1 cellular context compared by ENCODE assay signal in the genomic region with DNA sequence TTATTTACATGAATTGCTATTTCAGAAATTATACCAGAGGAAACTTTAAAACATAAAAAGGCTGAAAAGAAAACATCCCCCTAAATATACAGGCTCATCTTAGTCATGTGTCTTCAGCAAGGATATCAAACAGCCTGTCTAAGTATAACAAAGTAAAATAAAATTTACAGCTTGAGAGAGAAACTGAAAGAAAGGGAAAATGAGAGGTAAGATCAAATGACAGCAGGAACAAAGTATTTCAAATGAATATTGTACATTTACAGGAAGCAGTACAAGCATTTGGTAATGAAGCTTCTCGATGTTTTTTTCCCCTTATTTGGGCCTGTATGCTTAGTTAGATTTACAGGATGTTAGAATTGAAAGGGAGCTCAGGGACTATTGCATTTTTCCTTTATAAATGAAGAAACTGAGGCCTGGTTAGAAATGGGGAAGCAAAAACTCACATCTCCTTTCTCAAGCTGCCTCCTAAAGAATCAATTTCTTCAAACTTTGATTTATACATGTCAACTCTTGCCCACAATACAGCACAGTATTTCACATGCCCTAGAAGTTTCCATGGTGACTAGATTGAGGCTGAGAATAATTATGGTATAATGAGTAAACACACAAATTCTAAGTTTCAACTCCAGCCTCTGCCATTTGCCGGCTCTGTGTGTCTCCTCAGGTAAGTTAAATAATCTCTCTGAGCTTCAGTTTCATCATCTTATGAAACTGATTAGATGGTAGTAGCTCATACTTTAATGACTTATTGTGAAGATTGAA.
A peak's percentile ranks its signal among the peaks of the same experiment; 100 is the strongest.
TF ChIP-seq lines count a peak whose summit lies in the region.

No MANE protein-coding gene starts in this region.

TF ChIP-seq in GM12878, 131 proteins besides CTCF, POLR2A, EP300 and RAD21 (continued from another document):
- TF ChIP-seq, protein P1, sequence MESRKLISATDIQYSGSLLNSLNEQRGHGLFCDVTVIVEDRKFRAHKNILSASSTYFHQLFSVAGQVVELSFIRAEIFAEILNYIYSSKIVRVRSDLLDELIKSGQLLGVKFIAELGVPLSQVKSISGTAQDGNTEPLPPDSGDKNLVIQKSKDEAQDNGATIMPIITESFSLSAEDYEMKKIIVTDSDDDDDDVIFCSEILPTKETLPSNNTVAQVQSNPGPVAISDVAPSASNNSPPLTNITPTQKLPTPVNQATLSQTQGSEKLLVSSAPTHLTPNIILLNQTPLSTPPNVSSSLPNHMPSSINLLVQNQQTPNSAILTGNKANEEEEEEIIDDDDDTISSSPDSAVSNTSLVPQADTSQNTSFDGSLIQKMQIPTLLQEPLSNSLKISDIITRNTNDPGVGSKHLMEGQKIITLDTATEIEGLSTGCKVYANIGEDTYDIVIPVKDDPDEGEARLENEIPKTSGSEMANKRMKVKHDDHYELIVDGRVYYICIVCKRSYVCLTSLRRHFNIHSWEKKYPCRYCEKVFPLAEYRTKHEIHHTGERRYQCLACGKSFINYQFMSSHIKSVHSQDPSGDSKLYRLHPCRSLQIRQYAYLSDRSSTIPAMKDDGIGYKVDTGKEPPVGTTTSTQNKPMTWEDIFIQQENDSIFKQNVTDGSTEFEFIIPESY (IDR thresholded peaks at IDR 0.05) = no peak
- no peak for TF ChIP-seq BACH1 (IDR thresholded peaks at IDR 0.05; ENCODE audit: borderline replicate concordance)
- TF ChIP-seq, protein P2, sequence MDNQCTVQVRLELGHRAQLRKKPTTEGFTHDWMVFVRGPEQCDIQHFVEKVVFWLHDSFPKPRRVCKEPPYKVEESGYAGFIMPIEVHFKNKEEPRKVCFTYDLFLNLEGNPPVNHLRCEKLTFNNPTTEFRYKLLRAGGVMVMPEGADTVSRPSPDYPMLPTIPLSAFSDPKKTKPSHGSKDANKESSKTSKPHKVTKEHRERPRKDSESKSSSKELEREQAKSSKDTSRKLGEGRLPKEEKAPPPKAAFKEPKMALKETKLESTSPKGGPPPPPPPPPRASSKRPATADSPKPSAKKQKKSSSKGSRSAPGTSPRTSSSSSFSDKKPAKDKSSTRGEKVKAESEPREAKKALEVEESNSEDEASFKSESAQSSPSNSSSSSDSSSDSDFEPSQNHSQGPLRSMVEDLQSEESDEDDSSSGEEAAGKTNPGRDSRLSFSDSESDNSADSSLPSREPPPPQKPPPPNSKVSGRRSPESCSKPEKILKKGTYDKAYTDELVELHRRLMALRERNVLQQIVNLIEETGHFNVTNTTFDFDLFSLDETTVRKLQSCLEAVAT (IDR thresholded peaks at IDR 0.05) = no peak
- no peak for TF ChIP-seq YBX1 (IDR thresholded peaks at IDR 0.05)
- no peak for TF ChIP-seq CBX5 (IDR thresholded peaks at IDR 0.05; ENCODE audit: low read depth)
- TF ChIP-seq, protein P3, sequence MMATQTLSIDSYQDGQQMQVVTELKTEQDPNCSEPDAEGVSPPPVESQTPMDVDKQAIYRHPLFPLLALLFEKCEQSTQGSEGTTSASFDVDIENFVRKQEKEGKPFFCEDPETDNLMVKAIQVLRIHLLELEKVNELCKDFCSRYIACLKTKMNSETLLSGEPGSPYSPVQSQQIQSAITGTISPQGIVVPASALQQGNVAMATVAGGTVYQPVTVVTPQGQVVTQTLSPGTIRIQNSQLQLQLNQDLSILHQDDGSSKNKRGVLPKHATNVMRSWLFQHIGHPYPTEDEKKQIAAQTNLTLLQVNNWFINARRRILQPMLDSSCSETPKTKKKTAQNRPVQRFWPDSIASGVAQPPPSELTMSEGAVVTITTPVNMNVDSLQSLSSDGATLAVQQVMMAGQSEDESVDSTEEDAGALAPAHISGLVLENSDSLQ (IDR thresholded peaks at IDR 0.05) = peak; percentile 30; the same call in 1 of the 2 replicates
- 0 out of 2 replicates have a peak, but pooled peaks have one; percentile 22 for TF ChIP-seq BCL11A (IDR thresholded peaks at IDR 0.05; ENCODE audit: low read depth, low read length)
- TF ChIP-seq MTA2 (IDR thresholded peaks at IDR 0.05; ENCODE audit: low read depth) = peak; percentile 64; the same call in 1 of the 2 replicates
- TF ChIP-seq STAT1 (conservative IDR thresholded peaks at IDR 0.05) = no peak
- TF ChIP-seq ESRRA (IDR thresholded peaks at IDR 0.05; ENCODE audit: low read length) = no peak
- TF ChIP-seq SUPT20H (IDR thresholded peaks at IDR 0.05; ENCODE audit: borderline replicate concordance, control insufficient read depth, low read depth, low read length) = no peak
- TF ChIP-seq, protein P4, sequence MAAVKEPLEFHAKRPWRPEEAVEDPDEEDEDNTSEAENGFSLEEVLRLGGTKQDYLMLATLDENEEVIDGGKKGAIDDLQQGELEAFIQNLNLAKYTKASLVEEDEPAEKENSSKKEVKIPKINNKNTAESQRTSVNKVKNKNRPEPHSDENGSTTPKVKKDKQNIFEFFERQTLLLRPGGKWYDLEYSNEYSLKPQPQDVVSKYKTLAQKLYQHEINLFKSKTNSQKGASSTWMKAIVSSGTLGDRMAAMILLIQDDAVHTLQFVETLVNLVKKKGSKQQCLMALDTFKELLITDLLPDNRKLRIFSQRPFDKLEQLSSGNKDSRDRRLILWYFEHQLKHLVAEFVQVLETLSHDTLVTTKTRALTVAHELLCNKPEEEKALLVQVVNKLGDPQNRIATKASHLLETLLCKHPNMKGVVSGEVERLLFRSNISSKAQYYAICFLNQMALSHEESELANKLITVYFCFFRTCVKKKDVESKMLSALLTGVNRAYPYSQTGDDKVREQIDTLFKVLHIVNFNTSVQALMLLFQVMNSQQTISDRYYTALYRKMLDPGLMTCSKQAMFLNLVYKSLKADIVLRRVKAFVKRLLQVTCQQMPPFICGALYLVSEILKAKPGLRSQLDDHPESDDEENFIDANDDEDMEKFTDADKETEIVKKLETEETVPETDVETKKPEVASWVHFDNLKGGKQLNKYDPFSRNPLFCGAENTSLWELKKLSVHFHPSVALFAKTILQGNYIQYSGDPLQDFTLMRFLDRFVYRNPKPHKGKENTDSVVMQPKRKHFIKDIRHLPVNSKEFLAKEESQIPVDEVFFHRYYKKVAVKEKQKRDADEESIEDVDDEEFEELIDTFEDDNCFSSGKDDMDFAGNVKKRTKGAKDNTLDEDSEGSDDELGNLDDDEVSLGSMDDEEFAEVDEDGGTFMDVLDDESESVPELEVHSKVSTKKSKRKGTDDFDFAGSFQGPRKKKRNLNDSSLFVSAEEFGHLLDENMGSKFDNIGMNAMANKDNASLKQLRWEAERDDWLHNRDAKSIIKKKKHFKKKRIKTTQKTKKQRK (IDR thresholded peaks at IDR 0.05; ENCODE audit: low read depth, low read length) = no peak
- TF ChIP-seq IKZF1 (conservative IDR thresholded peaks at IDR 0.05) = no peak
- no peak for TF ChIP-seq KDM1A (IDR thresholded peaks at IDR 0.05; ENCODE audit: borderline replicate concordance)
- TF ChIP-seq, protein P5, sequence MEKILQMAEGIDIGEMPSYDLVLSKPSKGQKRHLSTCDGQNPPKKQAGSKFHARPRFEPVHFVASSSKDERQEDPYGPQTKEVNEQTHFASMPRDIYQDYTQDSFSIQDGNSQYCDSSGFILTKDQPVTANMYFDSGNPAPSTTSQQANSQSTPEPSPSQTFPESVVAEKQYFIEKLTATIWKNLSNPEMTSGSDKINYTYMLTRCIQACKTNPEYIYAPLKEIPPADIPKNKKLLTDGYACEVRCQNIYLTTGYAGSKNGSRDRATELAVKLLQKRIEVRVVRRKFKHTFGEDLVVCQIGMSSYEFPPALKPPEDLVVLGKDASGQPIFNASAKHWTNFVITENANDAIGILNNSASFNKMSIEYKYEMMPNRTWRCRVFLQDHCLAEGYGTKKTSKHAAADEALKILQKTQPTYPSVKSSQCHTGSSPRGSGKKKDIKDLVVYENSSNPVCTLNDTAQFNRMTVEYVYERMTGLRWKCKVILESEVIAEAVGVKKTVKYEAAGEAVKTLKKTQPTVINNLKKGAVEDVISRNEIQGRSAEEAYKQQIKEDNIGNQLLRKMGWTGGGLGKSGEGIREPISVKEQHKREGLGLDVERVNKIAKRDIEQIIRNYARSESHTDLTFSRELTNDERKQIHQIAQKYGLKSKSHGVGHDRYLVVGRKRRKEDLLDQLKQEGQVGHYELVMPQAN (conservative IDR thresholded peaks at IDR 0.05) = no peak
- TF ChIP-seq, protein P6, sequence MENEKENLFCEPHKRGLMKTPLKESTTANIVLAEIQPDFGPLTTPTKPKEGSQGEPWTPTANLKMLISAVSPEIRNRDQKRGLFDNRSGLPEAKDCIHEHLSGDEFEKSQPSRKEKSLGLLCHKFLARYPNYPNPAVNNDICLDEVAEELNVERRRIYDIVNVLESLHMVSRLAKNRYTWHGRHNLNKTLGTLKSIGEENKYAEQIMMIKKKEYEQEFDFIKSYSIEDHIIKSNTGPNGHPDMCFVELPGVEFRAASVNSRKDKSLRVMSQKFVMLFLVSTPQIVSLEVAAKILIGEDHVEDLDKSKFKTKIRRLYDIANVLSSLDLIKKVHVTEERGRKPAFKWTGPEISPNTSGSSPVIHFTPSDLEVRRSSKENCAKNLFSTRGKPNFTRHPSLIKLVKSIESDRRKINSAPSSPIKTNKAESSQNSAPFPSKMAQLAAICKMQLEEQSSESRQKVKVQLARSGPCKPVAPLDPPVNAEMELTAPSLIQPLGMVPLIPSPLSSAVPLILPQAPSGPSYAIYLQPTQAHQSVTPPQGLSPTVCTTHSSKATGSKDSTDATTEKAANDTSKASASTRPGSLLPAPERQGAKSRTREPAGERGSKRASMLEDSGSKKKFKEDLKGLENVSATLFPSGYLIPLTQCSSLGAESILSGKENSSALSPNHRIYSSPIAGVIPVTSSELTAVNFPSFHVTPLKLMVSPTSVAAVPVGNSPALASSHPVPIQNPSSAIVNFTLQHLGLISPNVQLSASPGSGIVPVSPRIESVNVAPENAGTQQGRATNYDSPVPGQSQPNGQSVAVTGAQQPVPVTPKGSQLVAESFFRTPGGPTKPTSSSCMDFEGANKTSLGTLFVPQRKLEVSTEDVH (IDR thresholded peaks at IDR 0.05; ENCODE audit: low read depth, partially characterized antibody) = no peak
- TF ChIP-seq MYB (IDR thresholded peaks at IDR 0.05; ENCODE audit: borderline replicate concordance, low read depth, low read length) = no peak
- no peak; the same call in 1 of the 2 replicates for TF ChIP-seq RUNX3 (IDR thresholded peaks at IDR 0.05; ENCODE audit: low read length)
- TF ChIP-seq RCOR1 (conservative IDR thresholded peaks at IDR 0.05; ENCODE audit: low read depth, low read length) = no peak
- TF ChIP-seq PAX5 (IDR thresholded peaks at IDR 0.05; ENCODE audit: borderline replicate concordance, low read depth, low read length) = no peak
- TF ChIP-seq DPF2 (IDR thresholded peaks at IDR 0.05) = peak; percentile 17; the same call in 1 of the 2 replicates
- TF ChIP-seq POU2F2 (IDR thresholded peaks at IDR 0.05; ENCODE audit: borderline replicate concordance, low read depth, low read length) = no peak
- no peak for TF ChIP-seq JUND (IDR thresholded peaks at IDR 0.05; ENCODE audit: low read depth, low read length)
- TF ChIP-seq NR2F1 (conservative IDR thresholded peaks at IDR 0.05) = no peak
- TF ChIP-seq, protein P7, sequence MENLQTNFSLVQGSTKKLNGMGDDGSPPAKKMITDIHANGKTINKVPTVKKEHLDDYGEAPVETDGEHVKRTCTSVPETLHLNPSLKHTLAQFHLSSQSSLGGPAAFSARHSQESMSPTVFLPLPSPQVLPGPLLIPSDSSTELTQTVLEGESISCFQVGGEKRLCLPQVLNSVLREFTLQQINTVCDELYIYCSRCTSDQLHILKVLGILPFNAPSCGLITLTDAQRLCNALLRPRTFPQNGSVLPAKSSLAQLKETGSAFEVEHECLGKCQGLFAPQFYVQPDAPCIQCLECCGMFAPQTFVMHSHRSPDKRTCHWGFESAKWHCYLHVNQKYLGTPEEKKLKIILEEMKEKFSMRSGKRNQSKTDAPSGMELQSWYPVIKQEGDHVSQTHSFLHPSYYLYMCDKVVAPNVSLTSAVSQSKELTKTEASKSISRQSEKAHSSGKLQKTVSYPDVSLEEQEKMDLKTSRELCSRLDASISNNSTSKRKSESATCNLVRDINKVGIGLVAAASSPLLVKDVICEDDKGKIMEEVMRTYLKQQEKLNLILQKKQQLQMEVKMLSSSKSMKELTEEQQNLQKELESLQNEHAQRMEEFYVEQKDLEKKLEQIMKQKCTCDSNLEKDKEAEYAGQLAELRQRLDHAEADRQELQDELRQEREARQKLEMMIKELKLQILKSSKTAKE (IDR thresholded peaks at IDR 0.05; ENCODE audit: low read depth, poor library complexity, severe bottlenecking) = no peak
- no peak for TF ChIP-seq SMAD1 (IDR thresholded peaks at IDR 0.05; ENCODE audit: low read depth, partially characterized antibody)
- TF ChIP-seq PAX8 (IDR thresholded peaks at IDR 0.05) = no peak
- TF ChIP-seq HDAC2 (IDR thresholded peaks at IDR 0.05) = no peak
- TF ChIP-seq, protein P8, sequence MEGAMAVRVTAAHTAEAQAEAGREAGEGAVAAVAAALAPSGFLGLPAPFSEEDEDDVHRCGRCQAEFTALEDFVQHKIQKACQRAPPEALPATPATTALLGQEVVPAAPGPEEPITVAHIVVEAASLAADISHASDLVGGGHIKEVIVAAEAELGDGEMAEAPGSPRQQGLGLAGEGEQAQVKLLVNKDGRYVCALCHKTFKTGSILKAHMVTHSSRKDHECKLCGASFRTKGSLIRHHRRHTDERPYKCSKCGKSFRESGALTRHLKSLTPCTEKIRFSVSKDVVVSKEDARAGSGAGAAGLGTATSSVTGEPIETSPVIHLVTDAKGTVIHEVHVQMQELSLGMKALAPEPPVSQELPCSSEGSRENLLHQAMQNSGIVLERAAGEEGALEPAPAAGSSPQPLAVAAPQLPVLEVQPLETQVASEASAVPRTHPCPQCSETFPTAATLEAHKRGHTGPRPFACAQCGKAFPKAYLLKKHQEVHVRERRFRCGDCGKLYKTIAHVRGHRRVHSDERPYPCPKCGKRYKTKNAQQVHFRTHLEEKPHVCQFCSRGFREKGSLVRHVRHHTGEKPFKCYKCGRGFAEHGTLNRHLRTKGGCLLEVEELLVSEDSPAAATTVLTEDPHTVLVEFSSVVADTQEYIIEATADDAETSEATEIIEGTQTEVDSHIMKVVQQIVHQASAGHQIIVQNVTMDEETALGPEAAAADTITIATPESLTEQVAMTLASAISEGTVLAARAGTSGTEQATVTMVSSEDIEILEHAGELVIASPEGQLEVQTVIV (IDR thresholded peaks at IDR 0.05; ENCODE audit: borderline replicate concordance, partially characterized antibody) = no peak
- no peak for TF ChIP-seq SPI1 (IDR thresholded peaks at IDR 0.05; ENCODE audit: borderline replicate concordance, insufficient read depth, low read depth, low read length)
- TF ChIP-seq KAT2A (conservative IDR thresholded peaks at IDR 0.05; ENCODE audit: control insufficient read depth, low read depth, low read length) = no peak
- TF ChIP-seq IKZF2 (IDR thresholded peaks at IDR 0.05) = 0 out of 4 replicates have a peak, but pooled peaks of 1 of the 2 experiments have one; percentile 18
- TF ChIP-seq, protein P9, sequence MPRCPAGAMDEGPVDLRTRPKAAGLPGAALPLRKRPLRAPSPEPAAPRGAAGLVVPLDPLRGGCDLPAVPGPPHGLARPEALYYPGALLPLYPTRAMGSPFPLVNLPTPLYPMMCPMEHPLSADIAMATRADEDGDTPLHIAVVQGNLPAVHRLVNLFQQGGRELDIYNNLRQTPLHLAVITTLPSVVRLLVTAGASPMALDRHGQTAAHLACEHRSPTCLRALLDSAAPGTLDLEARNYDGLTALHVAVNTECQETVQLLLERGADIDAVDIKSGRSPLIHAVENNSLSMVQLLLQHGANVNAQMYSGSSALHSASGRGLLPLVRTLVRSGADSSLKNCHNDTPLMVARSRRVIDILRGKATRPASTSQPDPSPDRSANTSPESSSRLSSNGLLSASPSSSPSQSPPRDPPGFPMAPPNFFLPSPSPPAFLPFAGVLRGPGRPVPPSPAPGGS (IDR thresholded peaks at IDR 0.05; ENCODE audit: borderline replicate concordance, insufficient read depth, low read depth, low read length, poor library complexity, severe bottlenecking) = no peak
- TF ChIP-seq POLR2AphosphoS5 (IDR thresholded peaks at IDR 0.05; ENCODE audit: low read length) = no peak
- TF ChIP-seq NBN (IDR thresholded peaks at IDR 0.05) = no peak
- no peak for TF ChIP-seq SMARCA5 (IDR thresholded peaks at IDR 0.05)
- 0 out of 2 replicates have a peak, but pooled peaks have one; percentile 9 for TF ChIP-seq ATF7 (IDR thresholded peaks at IDR 0.05; ENCODE audit: low read depth)
- 0 out of 2 replicates have a peak, but pooled peaks have one; percentile 25 for TF ChIP-seq ZNF217 (IDR thresholded peaks at IDR 0.05)
- no peak for TF ChIP-seq IRF4 (IDR thresholded peaks at IDR 0.05; ENCODE audit: low read depth, low read length)
